19 cellular contexts compared by ENCODE assay signal in genomic region chr9:123232332-123232731, GRCh38.
"Had no signal": no experiment of that assay in that cellular context is flagged by ENCODE, and none has a peak within 500 bp of the region (broad histone marks: within the 10 kb centered on the region; RNA-seq: fewer than 3 reads in every experiment).

No MANE protein-coding gene starts in this region.

- H3K4me3 ChIP-seq: sigmoid colon, thoracic aorta, uterus had no signal

- H3K27ac Mint-ChIP-seq: activated CD4-positive, alpha-beta memory T cell treated with anti-CD3 and anti-CD28 coated beads for 36 hours; activated naive CD8-positive, alpha-beta T cell; dendritic cell treated with granulocyte-macrophage colony-stimulating factor and Interleukin-4, amounts not matched to agents 40 ng/mL and 50 ng/mL, for 4 days; natural killer cell treated with Interleukin-12 subunit alpha and Interleukin-12 subunit beta and Interleukin-15 and Interleukin-18, amount 100 ng/mL, for 72 hours had no signal

- ATAC-seq: activated CD4-positive, CD25-positive, alpha-beta regulatory T cell treated with anti-CD3 and anti-CD28 coated beads, Interleukin-2, amount 50 U/mL, for 24 hours; activated T-cell treated with anti-CD3 and anti-CD28 coated beads, Interleukin-2, amount 50 U/mL, for 4 hours; left colon; natural killer cell treated with Interleukin-12 subunit alpha and Interleukin-12 subunit beta and Interleukin-15 and Interleukin-18, amount 100 ng/mL, for 72 hours; stimulated activated naive CD8-positive, alpha-beta T cell treated with anti-CD3 and anti-CD28 coated beads, Interleukin-15, amount 100 ng/mL, for 72 hours had no signal

- H3K27me3 ChIP-seq: sigmoid colon, uterus had no signal

- H3K36me3 ChIP-seq: sigmoid colon, thoracic aorta, uterus had no signal

- DNase-seq: activated CD4-positive, alpha-beta memory T cell treated with anti-CD3 and anti-CD28 coated beads for 36 hours; activated gamma-delta T cell; activated T-cell treated with anti-CD3 and anti-CD28 coated beads, Interleukin-2, amount 50 U/mL, for 4 hours; cerebellar nuclear complex; erythroblast; hypothalamus; left colon; occipital lobe; sigmoid colon; stimulated activated CD4-positive, alpha-beta T cell treated with anti-CD3 and anti-CD28 coated beads, Interleukin-4, amount 100 ng/mL, for 1 hour; stimulated activated CD8-positive, alpha-beta memory T cell treated with anti-CD3 and anti-CD28 coated beads, Interleukin-4, amount 100 ng/mL, for 48 hours; stimulated activated naive CD8-positive, alpha-beta T cell treated with anti-CD3 and anti-CD28 coated beads, Interleukin-15, amount 100 ng/mL, for 72 hours; T-helper 2 cell; uterus had no signal

- H3K9me3 ChIP-seq: sigmoid colon, thoracic aorta, uterus had no signal

- H3K27me3 Mint-ChIP-seq: activated CD4-positive, alpha-beta memory T cell treated with anti-CD3 and anti-CD28 coated beads for 36 hours; activated naive CD8-positive, alpha-beta T cell; dendritic cell treated with granulocyte-macrophage colony-stimulating factor and Interleukin-4, amounts not matched to agents 40 ng/mL and 50 ng/mL, for 4 days; natural killer cell treated with Interleukin-12 subunit alpha and Interleukin-12 subunit beta and Interleukin-15 and Interleukin-18, amount 100 ng/mL, for 72 hours; stimulated activated naive CD8-positive, alpha-beta T cell treated with anti-CD3 and anti-CD28 coated beads, Interleukin-15, amount 100 ng/mL, for 72 hours had no signal

- H3K4me1 ChIP-seq: sigmoid colon, uterus had no signal

- H3K36me3 Mint-ChIP-seq: activated CD4-positive, alpha-beta memory T cell treated with anti-CD3 and anti-CD28 coated beads for 36 hours; natural killer cell treated with Interleukin-12 subunit alpha and Interleukin-12 subunit beta and Interleukin-15 and Interleukin-18, amount 100 ng/mL, for 72 hours had no signal

- H3K4me3 Mint-ChIP-seq: activated CD4-positive, alpha-beta memory T cell treated with anti-CD3 and anti-CD28 coated beads for 36 hours; activated naive CD8-positive, alpha-beta T cell; activated T-cell treated with anti-CD3 and anti-CD28 coated beads, Interleukin-2, amount 50 U/mL, for 4 hours; dendritic cell treated with granulocyte-macrophage colony-stimulating factor and Interleukin-4, amounts not matched to agents 40 ng/mL and 50 ng/mL, for 4 days; natural killer cell treated with Interleukin-12 subunit alpha and Interleukin-12 subunit beta and Interleukin-15 and Interleukin-18, amount 100 ng/mL, for 72 hours; stimulated activated naive CD8-positive, alpha-beta T cell treated with anti-CD3 and anti-CD28 coated beads, Interleukin-15, amount 100 ng/mL, for 72 hours had no signal

- H3K9me3 Mint-ChIP-seq: activated CD4-positive, alpha-beta memory T cell treated with anti-CD3 and anti-CD28 coated beads for 36 hours; activated T-cell treated with anti-CD3 and anti-CD28 coated beads, Interleukin-2, amount 50 U/mL, for 4 hours; dendritic cell treated with granulocyte-macrophage colony-stimulating factor and Interleukin-4, amounts not matched to agents 40 ng/mL and 50 ng/mL, for 4 days; natural killer cell treated with Interleukin-12 subunit alpha and Interleukin-12 subunit beta and Interleukin-15 and Interleukin-18, amount 100 ng/mL, for 72 hours; stimulated activated naive CD8-positive, alpha-beta T cell treated with anti-CD3 and anti-CD28 coated beads, Interleukin-15, amount 100 ng/mL, for 72 hours had no signal

- H3K27ac ChIP-seq: sigmoid colon, thoracic aorta, uterus had no signal
